8 cellular contexts compared by ENCODE assay signal in the genomic region with DNA sequence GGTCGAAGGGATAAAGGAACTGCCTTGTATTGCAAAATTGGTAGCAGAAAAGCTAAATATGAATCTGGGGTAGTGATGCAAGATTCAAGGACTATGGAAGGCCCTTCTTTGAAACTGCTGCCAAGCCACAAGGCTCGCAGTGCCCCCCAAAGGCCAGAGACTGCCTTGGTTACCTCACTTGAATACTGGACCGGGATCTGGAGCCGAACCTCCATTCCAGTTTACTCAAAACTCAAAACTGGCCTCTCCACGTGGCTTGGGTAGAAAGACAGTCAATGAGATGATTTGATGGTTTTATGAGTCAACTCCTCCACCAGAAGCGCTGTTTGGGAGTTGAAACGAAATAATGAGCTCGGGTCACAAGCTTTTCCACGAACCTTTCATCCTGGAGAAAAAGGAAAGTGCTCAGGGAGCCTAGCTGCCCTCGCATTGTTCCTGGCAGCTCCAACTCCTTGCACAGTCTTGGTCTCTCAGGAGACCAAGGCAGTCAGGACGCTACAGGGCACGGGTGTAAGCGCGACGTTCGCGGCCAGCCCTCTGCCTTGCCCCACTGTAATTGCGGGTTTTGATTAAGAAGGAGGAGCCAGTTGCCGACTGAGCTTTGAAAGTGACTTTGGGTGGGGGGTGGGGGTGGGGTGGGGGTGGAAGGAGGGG. TPM values are rescaled to one million over a fixed set of nuclear protein-coding genes. Genes with fewer than 3 reads are reported as not detected.
DNase-seq lines count a peak whose midpoint lies in the region; ATAC-seq and TF ChIP-seq lines count a peak whose summit lies in the region.

No MANE protein-coding gene starts in this region.

- CTCF ChIA-PET in CD8-positive, alpha-beta memory T cell (lab: Charles Lee), result interaction anchor here (0.7 to 4.8 kb wide), 19 partner anchors 8 to 365 kb away, joined by 3 to 19 read pairs (median 3); partner anchors contain the start of gene FAM174A
- CTCF ChIA-PET in WTC11 (lab: Charles Lee), result interaction anchor here (0.6 to 2.3 kb wide), 11 partner anchors 48 to 778 kb away, joined by 3 to 11 read pairs (median 4); no protein-coding TSS in a partner anchor

- H3K9me3 ChIP-seq in CD8-positive, alpha-beta memory T cell (ENCODE audit: low read length), result no peaks in the 10 kb centered on the region
- H3K9me3 ChIP-seq in endodermal cell (ENCODE audit: control insufficient read depth, low read length), result no peaks in the 10 kb centered on the region
- no peaks in the 10 kb centered on the region for H3K9me3 ChIP-seq in mucosa of descending colon
- no peaks in the 10 kb centered on the region for H3K9me3 ChIP-seq in subcutaneous abdominal adipose tissue (ENCODE audit: control insufficient read depth in 5 of 5, low read length in 5 of 5)

- intact Hi-C loops in mucosa of descending colon (cut with DNase I, micrococcal nuclease), result no loop called here

- H3K36me3 ChIP-seq in CD8-positive, alpha-beta memory T cell (ENCODE audit: insufficient read depth, low read length), result no peaks in the 10 kb centered on the region
- H3K36me3 ChIP-seq in endodermal cell (ENCODE audit: control insufficient read depth, insufficient read depth, low read length), result peaks cover 43% of the 10 kb centered on the region
- no peaks in the 10 kb centered on the region for H3K36me3 ChIP-seq in mucosa of descending colon (ENCODE audit: low read depth)
- no peaks in the 10 kb centered on the region for H3K36me3 ChIP-seq in subcutaneous abdominal adipose tissue (ENCODE audit: control insufficient read depth in 5 of 5, insufficient read depth in 5 of 5, low read length in 5 of 5)

- POLR2A ChIA-PET in CD8-positive, alpha-beta memory T cell (lab: Charles Lee), result interaction anchor here (1.0 to 5.6 kb wide), 8 partner anchors 9 to 1971 kb away, joined by 3 to 39 read pairs (median 4); no protein-coding TSS in a partner anchor
- POLR2A ChIA-PET in WTC11 (lab: Charles Lee), result no interaction called here

- H3K9ac ChIP-seq in endodermal cell (ENCODE audit: extremely low read depth, low read length, poor library complexity, severe bottlenecking) (peak overlapping the region; percentile 27), subcutaneous abdominal adipose tissue (ENCODE audit: low read length in 5 of 5) (peak overlapping the region in 2 of 5 donors; percentile 71 to 72)

- peak overlapping the region; percentile 83 for H3K4me3 ChIP-seq in CD8-positive, alpha-beta memory T cell (ENCODE audit: low read length)
- H3K4me3 ChIP-seq in endodermal cell (ENCODE audit: low read length) (peak overlapping the region; percentile 86), mucosa of descending colon (no peak overlapping the region), subcutaneous abdominal adipose tissue (ENCODE audit: low read depth in 1 of 5, low read length in 5 of 5) (peak overlapping the region; percentile 75 to 91 (median 87))

- no peaks in the 10 kb centered on the region for H3K9me3 Mint-ChIP-seq in CD8-positive, alpha-beta memory T cell
- H3K9me3 Mint-ChIP-seq in WTC11 (no peaks in the 10 kb centered on the region), endodermal cell (peaks cover 2% of the 10 kb centered on the region)

- H3K4me1 ChIP-seq in CD8-positive, alpha-beta memory T cell (ENCODE audit: insufficient read depth, low read length), result peaks cover 53% of the 10 kb centered on the region
- H3K4me1 ChIP-seq in endodermal cell (ENCODE audit: control insufficient read depth, insufficient read depth, low read length) (no peaks in the 10 kb centered on the region), mucosa of descending colon (ENCODE audit: low read depth) (no peaks in the 10 kb centered on the region), subcutaneous abdominal adipose tissue (ENCODE audit: control insufficient read depth in 5 of 5, insufficient read depth in 5 of 5, low read length in 5 of 5) (peaks cover 2 to 57% (median 48%) of the 10 kb centered on the region in 5 donors)

- H3K27ac ChIP-seq in CD8-positive, alpha-beta memory T cell (ENCODE audit: low read depth, low read length), result peak overlapping the region; percentile 81
- H3K27ac ChIP-seq in endodermal cell (ENCODE audit: low read depth, low read length), result peak overlapping the region; percentile 17
- peak overlapping the region; percentile 73 for H3K27ac ChIP-seq in subcutaneous abdominal adipose tissue (ENCODE audit: low read depth, low read length)

- no peaks in the 10 kb centered on the region for H3K27me3 ChIP-seq in CD8-positive, alpha-beta memory T cell (ENCODE audit: insufficient read depth, low read length, poor library complexity, severe bottlenecking)
- no peaks in the 10 kb centered on the region for H3K27me3 ChIP-seq in endodermal cell (ENCODE audit: control insufficient read depth, insufficient read depth, low read length, poor library complexity, severe bottlenecking)
- peaks cover 0 to 19% (median 15%) of the 10 kb centered on the region in 5 donors for H3K27me3 ChIP-seq in subcutaneous abdominal adipose tissue (ENCODE audit: control insufficient read depth in 5 of 5, insufficient read depth in 4 of 5, low read length in 5 of 5)

- peak overlapping the region; percentile 92 to 99 (median 97) for H3K27ac Mint-ChIP-seq in CD8-positive, alpha-beta memory T cell
- H3K27ac Mint-ChIP-seq in WTC11, result no peak overlapping the region
- peak overlapping the region; percentile 12 for H3K27ac Mint-ChIP-seq in endodermal cell

- TF ChIP-seq CTCF in WTC11 (IDR thresholded peaks at IDR 0.05) (no peak), endodermal cell (conservative IDR thresholded peaks at IDR 0.05) (peak; percentile 64), mucosa of descending colon (IDR thresholded peaks at IDR 0.05) (no peak)

- 14 to 30% methylated on average over 5 to 17 of the region's 19 CpGs for WGBS in endodermal cell (ENCODE audit: insufficient coverage in 1 of 2, insufficient read length in 1 of 2), 2 experiments

- H3K4me1 Mint-ChIP-seq in CD8-positive, alpha-beta memory T cell, result peaks cover 51 to 64% (median 60%) of the 10 kb centered on the region in 3 donors
- H3K4me1 Mint-ChIP-seq in WTC11 (peaks cover 38% of the 10 kb centered on the region), endodermal cell (peaks cover 32% of the 10 kb centered on the region)

- H3K4me3 Mint-ChIP-seq in CD8-positive, alpha-beta memory T cell, result peak overlapping the region; percentile 90 to 99 (median 96)
- H3K4me3 Mint-ChIP-seq in WTC11, result peak overlapping the region; percentile 90
- H3K4me3 Mint-ChIP-seq in endodermal cell, result peak overlapping the region; percentile 76

- ATAC-seq in GM19455 (IDR thresholded peaks at IDR 0.05; ENCODE audit: unreplicated experiment) (peak; percentile 8), WTC11 (peak; percentile 21), mucosa of descending colon (peak; percentile 11)

- peak in 2 of 5 donors; percentile 8 to 25 for DNase-seq in CD8-positive, alpha-beta memory T cell
- DNase-seq in LHCN-M2 (ENCODE audit: low read depth) (peak; percentile 84), WTC11 (ENCODE audit: low spot score) (peak; percentile 33), endodermal cell (peak; percentile 69), mucosa of descending colon (peak; percentile 48 to 58 (median 51)), AG08395 (ENCODE audit: low spot score) (no peak)

- H3K36me3 Mint-ChIP-seq in CD8-positive, alpha-beta memory T cell, result peaks cover 8 to 40% (median 8%) of the 10 kb centered on the region in 3 donors
- no peaks in the 10 kb centered on the region for H3K36me3 Mint-ChIP-seq in WTC11
- H3K36me3 Mint-ChIP-seq in endodermal cell (ENCODE audit: low read depth), result peaks cover 24% of the 10 kb centered on the region

- no peaks in the 10 kb centered on the region for H3K27me3 Mint-ChIP-seq in CD8-positive, alpha-beta memory T cell
- H3K27me3 Mint-ChIP-seq in WTC11 (ENCODE audit: low read depth) (peaks cover 55% of the 10 kb centered on the region), endodermal cell (ENCODE audit: insufficient read depth) (peaks cover 47% of the 10 kb centered on the region)

TF ChIP-seq in WTC11, 78 proteins besides CTCF, POLR2A, EP300 and RAD21 (continues in another document):
- TF ChIP-seq ZNF416 (CRISPR knock-in tag; IDR thresholded peaks at IDR 0.05), result no peak
- no peak for TF ChIP-seq GTF2I (CRISPR knock-in tag; conservative IDR thresholded peaks at IDR 0.05)
- TF ChIP-seq SMAD3 (CRISPR knock-in tag; IDR thresholded peaks at IDR 0.05; ENCODE audit: borderline replicate concordance), result 0 out of 2 replicates have a peak, but pooled peaks have one; percentile 36
- TF ChIP-seq CDX4 (CRISPR knock-in tag; IDR thresholded peaks at IDR 0.05; ENCODE audit: borderline replicate concordance), result no peak
- no peak for TF ChIP-seq SMAD4 (CRISPR knock-in tag; IDR thresholded peaks at IDR 0.05)

RNA-seq across cellular contexts. Expression of gene ST8SIA4, which starts 2.8 kb away (rescaled TPM):
- total RNA-seq in CD8-positive, alpha-beta memory T cell, result 10 to 100 TPM; 53.5 to 56.9 TPM
- polyA plus RNA-seq in CD8-positive, alpha-beta memory T cell, result 17.5 TPM
- total RNA-seq in LHCN-M2 (2014; rRNA removed) (11.2 and 13.9 TPM in 2 replicates), WTC11 (2021) (0.76 to 1.3 TPM (median 0.96 TPM) in 3 replicates), endodermal cell (10 to 100 TPM; 25.2 to 47.0 TPM), mucosa of descending colon (1 to 10 TPM; 4.7 to 9.6 (median 5.7) TPM)
- 0.22 TPM for polyA plus RNA-seq in LHCN-M2 (2012)
- 11.6 TPM for polyA plus RNA-seq in endodermal cell (2013, experiment 1 of 2)
- 16.9 TPM for polyA plus RNA-seq in endodermal cell (2013, experiment 2 of 2)

Comparison
In these comparisons a context has a peak if more than half of its experiments do, and no peak if none do; other contexts are left out.
1. H3K27ac ChIP-seq: peak in every context shown above with its lines; median percentile 81 in CD8-positive, alpha-beta memory T cell; 73 in subcutaneous abdominal adipose tissue; 17 in endodermal cell.